Comparison of ENCODE assay signal across 27 cellular contexts in genomic region chr1:226085675-226086074, GRCh38.
"Had no signal": no experiment of that assay in that cellular context is flagged by ENCODE, and none has a peak within 500 bp of the region (broad histone marks: within the 10 kb centered on the region; RNA-seq: fewer than 3 reads in every experiment).

No MANE protein-coding gene starts in this region.

- H3K36me3 Mint-ChIP-seq: activated naive CD4-positive, alpha-beta T cell treated with anti-CD3 and anti-CD28 coated beads, Interleukin-2, amount 50 U/mL, for 24 hours; WTC11 had no signal

- DNase-seq: activated CD4-positive, alpha-beta T cell treated with anti-CD3 and anti-CD28 coated beads for 36 hours; activated CD4-positive, alpha-beta T cell treated with anti-CD3 and anti-CD28 coated beads, Interleukin-2, amount 50 U/mL, for 4 hours; activated CD8-positive, alpha-beta memory T cell treated with anti-CD3 and anti-CD28 coated beads for 24 hours; activated CD8-positive, alpha-beta memory T cell treated with anti-CD3 and anti-CD28 coated beads, Interleukin-2, amount 50 U/mL, for 4 hours; activated T-cell treated with anti-CD3 and anti-CD28 coated beads, Interleukin-2, amount 50 U/mL, for 4 hours; anterior cingulate cortex; body of pancreas; cortex of kidney; erythroblast; foreskin fibroblast; lower lobe of right lung; right cardiac atrium; stimulated activated CD4-positive, alpha-beta T cell treated with anti-CD3 and anti-CD28 coated beads, Interleukin-1b, Interleukin-23, amount 100 ng/mL, for 48 hours; stimulated activated naive CD8-positive, alpha-beta T cell treated with anti-CD3 and anti-CD28 coated beads, Interleukin-15, amount 100 ng/mL, for 72 hours; T-helper 1 cell; tibial artery; uterus had no signal

- H3K27me3 ChIP-seq: body of pancreas, cardiac muscle cell, pancreas, tibial artery, uterus had no signal

- H3K36me3 ChIP-seq: cardiac muscle cell, lower lobe of right lung, neutrophil, pancreas, tibial artery, uterus had no signal

- H3K27ac Mint-ChIP-seq: activated CD4-positive, alpha-beta T cell treated with anti-CD3 and anti-CD28 coated beads for 36 hours; activated naive CD4-positive, alpha-beta T cell treated with anti-CD3 and anti-CD28 coated beads, Interleukin-2, amount 50 U/mL, for 24 hours; stimulated activated naive CD8-positive, alpha-beta T cell treated with anti-CD3 and anti-CD28 coated beads, Interleukin-15, amount 100 ng/mL, for 72 hours; WTC11 had no signal

- ATAC-seq: activated CD4-positive, alpha-beta T cell treated with anti-CD3 and anti-CD28 coated beads for 36 hours; activated T-cell treated with anti-CD3 and anti-CD28 coated beads, Interleukin-2, amount 50 U/mL, for 4 hours; body of pancreas; left lobe of liver; lower lobe of right lung; naive thymus-derived CD4-positive, alpha-beta T cell; pancreas; right cardiac atrium; stimulated activated naive CD8-positive, alpha-beta T cell treated with anti-CD3 and anti-CD28 coated beads, Interleukin-15, amount 100 ng/mL, for 72 hours; WTC11 had no signal

- H3K9me3 ChIP-seq: body of pancreas, lower lobe of right lung, neutrophil, pancreas, tibial artery, uterus had no signal

- H3K27ac ChIP-seq: body of pancreas, cardiac muscle cell, lower lobe of right lung, neutrophil, pancreas, skin epidermis, tibial artery, uterus had no signal

- H3K9me3 Mint-ChIP-seq: activated naive CD4-positive, alpha-beta T cell treated with anti-CD3 and anti-CD28 coated beads, Interleukin-2, amount 50 U/mL, for 24 hours; activated T-cell treated with anti-CD3 and anti-CD28 coated beads, Interleukin-2, amount 50 U/mL, for 4 hours; naive thymus-derived CD4-positive, alpha-beta T cell; stimulated activated naive CD8-positive, alpha-beta T cell treated with anti-CD3 and anti-CD28 coated beads, Interleukin-15, amount 100 ng/mL, for 72 hours; WTC11 had no signal

- H3K4me1 ChIP-seq: lower lobe of right lung, uterus had no signal

- H3K4me3 ChIP-seq: body of pancreas, cardiac muscle cell, lower lobe of right lung, pancreas, skin epidermis, tibial artery, uterus had no signal

- H3K27me3 Mint-ChIP-seq: activated CD4-positive, alpha-beta T cell treated with anti-CD3 and anti-CD28 coated beads for 36 hours; activated naive CD4-positive, alpha-beta T cell treated with anti-CD3 and anti-CD28 coated beads, Interleukin-2, amount 50 U/mL, for 24 hours; stimulated activated naive CD8-positive, alpha-beta T cell treated with anti-CD3 and anti-CD28 coated beads, Interleukin-15, amount 100 ng/mL, for 72 hours had no signal

- FAIRE-seq: endometrium, pancreas, TTC549 had no signal

- H3K4me3 Mint-ChIP-seq: activated CD4-positive, alpha-beta T cell treated with anti-CD3 and anti-CD28 coated beads for 36 hours; activated naive CD4-positive, alpha-beta T cell treated with anti-CD3 and anti-CD28 coated beads, Interleukin-2, amount 50 U/mL, for 24 hours; activated T-cell treated with anti-CD3 and anti-CD28 coated beads, Interleukin-2, amount 50 U/mL, for 4 hours; stimulated activated naive CD8-positive, alpha-beta T cell treated with anti-CD3 and anti-CD28 coated beads, Interleukin-15, amount 100 ng/mL, for 72 hours; WTC11 had no signal
